In genomic region chr10:283916-284356, GRCh38 we compare ENCODE assay signal across 10 cellular contexts.
DNase-seq lines count a peak whose midpoint lies in the region; ATAC-seq and TF ChIP-seq lines count a peak whose summit lies in the region.
"Had no signal": no experiment of that assay in that cellular context is flagged by ENCODE, and none has a peak within 500 bp of the region (broad histone marks: within the 10 kb centered on the region; RNA-seq: fewer than 3 reads in every experiment).

No MANE protein-coding gene starts in this region.

- H3K9me3 ChIP-seq in HAP-1 = no peaks in the 10 kb centered on the region
- H3K9me3 ChIP-seq in mammary epithelial cell (replicated peaks; ENCODE audit: insufficient read depth, low read length) = peaks cover 13% of the 10 kb centered on the region
- no peaks in the 10 kb centered on the region for H3K9me3 ChIP-seq in body of pancreas

- no peaks in the 10 kb centered on the region for H3K9me3 Mint-ChIP-seq in IgD-negative memory B cell
- H3K9me3 Mint-ChIP-seq: activated naive CD4-positive, alpha-beta T cell treated with anti-CD3 and anti-CD28 coated beads, Interleukin-2, amount 50 U/mL, for 24 hours had no signal

- H3K27ac Mint-ChIP-seq in IgD-negative memory B cell = peak overlapping the region in 1 of 3 donors; percentile 41
- H3K27ac Mint-ChIP-seq: activated naive CD4-positive, alpha-beta T cell treated with anti-CD3 and anti-CD28 coated beads, Interleukin-2, amount 50 U/mL, for 24 hours had no signal

- H3K36me3 ChIP-seq in HAP-1 (replicated peaks) (peaks cover 7% of the 10 kb centered on the region; the same call in 1 of the 2 replicates), mammary epithelial cell (ENCODE audit: insufficient read depth, low read length) (no peaks in the 10 kb centered on the region), body of pancreas (replicated peaks in 1 of 2; ENCODE audit: insufficient read depth in 1 of 2, low read depth in 2 of 2) (peaks cover 0 to 5% of the 10 kb centered on the region in 2 donors)

- H3K4me1 Mint-ChIP-seq in IgD-negative memory B cell = peaks cover 16 to 17% (median 16%) of the 10 kb centered on the region in 3 donors
- H3K4me1 Mint-ChIP-seq: activated naive CD4-positive, alpha-beta T cell treated with anti-CD3 and anti-CD28 coated beads, Interleukin-2, amount 50 U/mL, for 24 hours had no signal

- H3K27ac ChIP-seq in mammary epithelial cell (ENCODE audit: insufficient read depth, low read depth, low read length) = no peak overlapping the region
- H3K27ac ChIP-seq in body of pancreas = no peak overlapping the region

- WGBS in mammary epithelial cell (ENCODE audit: low coverage, missing lambda C conversion rate) = 77% methylated on average over 7 of the region's 7 CpGs
- 90 to 94% methylated on average over 7 of the region's 7 CpGs for WGBS in body of pancreas, 2 donors

- H3K9ac ChIP-seq in mammary epithelial cell (ENCODE audit: insufficient read depth, low read length) = no peak overlapping the region

- CTCF ChIA-PET in mammary epithelial cell (lab: Charles Lee; ENCODE audit: low non-redundant PET) = no interaction called here

- H3K4me2 ChIP-seq in mammary epithelial cell (ENCODE audit: insufficient read depth, low read depth, low read length) = no peak overlapping the region

- BruUV-seq in mammary epithelial cell (replicated peaks; lab: Mats Ljungman, UMichigan) = no TSS peak

- ATAC-seq in GM18861 (IDR thresholded peaks at IDR 0.05; ENCODE audit: unreplicated experiment) (peak; percentile 91), GM21619 (IDR thresholded peaks at IDR 0.05; ENCODE audit: unreplicated experiment) (peak; percentile 84), body of pancreas (no peak)

- peaks cover 3% of the 10 kb centered on the region for H3K27me3 Mint-ChIP-seq in IgD-negative memory B cell
- H3K27me3 Mint-ChIP-seq: activated naive CD4-positive, alpha-beta T cell treated with anti-CD3 and anti-CD28 coated beads, Interleukin-2, amount 50 U/mL, for 24 hours had no signal

- H3K4me3 Mint-ChIP-seq in IgD-negative memory B cell = peak overlapping the region; percentile 11 to 76 (median 60)
- H3K4me3 Mint-ChIP-seq: activated naive CD4-positive, alpha-beta T cell treated with anti-CD3 and anti-CD28 coated beads, Interleukin-2, amount 50 U/mL, for 24 hours had no signal

- TF ChIP-seq POLR2A in body of pancreas (IDR thresholded peaks at IDR 0.05) = no peak

- H2AFZ ChIP-seq in mammary epithelial cell (ENCODE audit: low read depth, low read length) = no peak overlapping the region

- no peak overlapping the region for H3K4me3 ChIP-seq in HAP-1
- H3K4me3 ChIP-seq in mammary epithelial cell (replicated peaks in 1 of 3; ENCODE audit: insufficient read depth in 1 of 3, low read depth in 2 of 3, low read length in 3 of 3) = no peak overlapping the region
- H3K4me3 ChIP-seq in body of pancreas = no peak overlapping the region

- H3K79me2 ChIP-seq in mammary epithelial cell (ENCODE audit: insufficient read depth, low read length) = no peaks in the 10 kb centered on the region

- H3K4me1 ChIP-seq in HAP-1 (no peaks in the 10 kb centered on the region), mammary epithelial cell (ENCODE audit: insufficient read depth, low read length) (no peaks in the 10 kb centered on the region), body of pancreas (no peaks in the 10 kb centered on the region)

- peak; percentile 34 for DNase-seq in stimulated activated CD4-positive, alpha-beta T cell treated with anti-CD3 and anti-CD28 coated beads, Interleukin-1b, Interleukin-23, amount 100 ng/mL, for 48 hours
- DNase-seq in HAP-1 (ENCODE audit: low spot score in 2 of 2) = no peak
- no peak for DNase-seq in NCI-H1105 treated with DMSO at 0.1 percent for 48 hours (lab: John Stamatoyannopoulos, UW)
- no peak for DNase-seq in mammary epithelial cell
- no peak for DNase-seq in body of pancreas
- DNase-seq: NCI-H524 had no signal

- dilution Hi-C loops in mammary epithelial cell (cut with HindIII; ENCODE audit: low sequenced_read_pairs) = no loop called here

- H3K27me3 ChIP-seq in HAP-1 (ENCODE audit: low read depth) (no peaks in the 10 kb centered on the region), mammary epithelial cell (ENCODE audit: insufficient read depth, low read length) (no peaks in the 10 kb centered on the region), body of pancreas (no peaks in the 10 kb centered on the region)

- no peaks in the 10 kb centered on the region for H3K36me3 Mint-ChIP-seq in IgD-negative memory B cell

- intact Hi-C loops in mammary epithelial cell (cut with micrococcal nuclease) = no loop called here
- intact Hi-C loops in body of pancreas (cut with DNase I) = no loop called here

- in situ Hi-C loops in HAP-1 (cut with MboI; ENCODE audit: low sequenced_read_pairs) = no loop called here
- in situ Hi-C loops in mammary epithelial cell (cut with MboI; ENCODE audit: low sequenced_read_pairs in 2 of 2) = no loop called here

- no peak for TF ChIP-seq CTCF in mammary epithelial cell (conservative IDR thresholded peaks at IDR 0.05 in 1 of 2, IDR thresholded peaks at IDR 0.05 in 1 of 2; ENCODE audit: extremely low read depth in 1 of 2, insufficient read depth in 1 of 2, low read depth in 1 of 2, low read length in 2 of 2)
- TF ChIP-seq CTCF in body of pancreas (IDR thresholded peaks at IDR 0.05) = no peak

- no peaks in the 10 kb centered on the region for H4K20me1 ChIP-seq in mammary epithelial cell (ENCODE audit: insufficient read depth, low read length)
